10 cellular contexts compared by ENCODE assay signal in the genomic region with DNA sequence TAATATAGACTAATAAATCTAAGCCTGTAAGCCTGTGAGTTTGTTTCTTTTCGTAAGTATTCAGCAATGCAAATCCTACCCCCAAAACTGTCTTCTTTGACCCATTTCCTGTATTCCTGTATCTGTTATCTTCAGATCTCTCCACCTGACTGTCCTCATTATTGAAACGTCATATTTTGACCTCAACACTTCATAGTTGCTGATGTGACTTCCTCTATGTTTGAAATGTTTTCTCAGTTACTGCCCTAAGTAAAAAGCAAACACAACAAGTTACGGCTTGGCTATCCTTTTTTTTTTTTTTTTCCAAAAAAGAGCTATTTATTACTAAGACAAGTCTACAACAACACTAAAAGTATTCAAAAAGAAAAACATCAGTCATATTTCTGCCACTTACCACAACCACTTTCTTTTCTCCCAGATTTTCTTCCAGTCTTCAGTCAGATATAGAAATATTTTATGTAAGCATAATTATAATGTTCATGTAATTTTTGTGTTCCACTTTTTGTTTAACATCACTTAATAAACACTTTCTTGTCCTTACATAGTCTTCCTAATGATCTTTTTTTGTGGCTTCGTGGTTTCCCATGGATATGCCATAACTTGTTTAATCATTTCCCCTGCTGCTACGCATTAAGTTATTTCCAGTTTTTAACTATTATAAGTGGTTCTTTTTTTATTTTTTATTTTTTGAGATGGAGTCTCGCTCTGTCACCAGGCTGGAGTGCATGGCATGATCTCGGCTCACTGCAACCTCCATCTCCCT. TPM values are rescaled to one million over a fixed set of nuclear protein-coding genes. Genes with fewer than 3 reads are reported as not detected.
DNase-seq lines count a peak whose midpoint lies in the region; ATAC-seq and TF ChIP-seq lines count a peak whose summit lies in the region.
"Had no signal": no experiment of that assay in that cellular context is flagged by ENCODE, and none has a peak within 500 bp of the region (broad histone marks: within the 10 kb centered on the region; RNA-seq: fewer than 3 reads in every experiment).

No MANE protein-coding gene starts in this region.

- CTCF ChIA-PET in mammary epithelial cell (lab: Charles Lee; ENCODE audit: low non-redundant PET), result interaction anchor here (0.5 kb wide), 1 partner anchor 255 kb away, joined by 4 read pairs; no protein-coding TSS in a partner anchor
- CTCF ChIA-PET in MCF 10A (lab: Yijun Ruan, JAX), result interaction anchor here (0.9 kb wide), 1 partner anchor 114 kb away, joined by 4 read pairs; no protein-coding TSS in a partner anchor

- in situ Hi-C loops in mammary epithelial cell (cut with MboI; ENCODE audit: low sequenced_read_pairs in 2 of 2) (loop anchor here in 1 of 2 donors (25.0 kb wide), 1 partner anchor 213 kb away; no protein-coding TSS in a partner anchor), ACHN (cut with HindIII; ENCODE audit: low pct_ligation_motif_present, low pct_unique_long_range_greater_than_20kb, low sequenced_read_pairs) (no loop called here)

- no peaks in the 10 kb centered on the region for H3K27me3 Mint-ChIP-seq in MCF 10A (ENCODE audit: insufficient read depth, unreplicated experiment)
- no peaks in the 10 kb centered on the region for H3K27me3 Mint-ChIP-seq in activated T-helper 1 cell treated with anti-CD3 and anti-CD28 coated beads, Interleukin-12 subunit alpha, Interleukin-12 subunit beta, Interleukin-2, Interleukin-4 antibody, amounts not matched to agents 30 ng/mL and 10 ng/mL and 1 ng/mL, durations not matched to agents 14 hours and 24 hours and 36 hours (ENCODE audit: insufficient read depth)

- H3K9me3 Mint-ChIP-seq in MCF 10A (ENCODE audit: unreplicated experiment), result peaks cover 7% of the 10 kb centered on the region
- H3K9me3 Mint-ChIP-seq in activated T-helper 1 cell treated with anti-CD3 and anti-CD28 coated beads, Interleukin-12 subunit alpha, Interleukin-12 subunit beta, Interleukin-2, Interleukin-4 antibody, amounts not matched to agents 30 ng/mL and 10 ng/mL and 1 ng/mL, durations not matched to agents 14 hours and 24 hours and 36 hours, result peaks cover 14% of the 10 kb centered on the region

- H3K36me3 ChIP-seq in mammary epithelial cell (ENCODE audit: insufficient read depth, low read length), result no peaks in the 10 kb centered on the region

- no peak for TF ChIP-seq CTCF in mammary epithelial cell (conservative IDR thresholded peaks at IDR 0.05 in 1 of 2, IDR thresholded peaks at IDR 0.05 in 1 of 2; ENCODE audit: extremely low read depth in 1 of 2, insufficient read depth in 1 of 2, low read depth in 1 of 2, low read length in 2 of 2)
- no peak for TF ChIP-seq CTCF in MCF 10A (IDR thresholded peaks at IDR 0.05; ENCODE audit: unreplicated experiment)

- H4K20me1 ChIP-seq in mammary epithelial cell (ENCODE audit: insufficient read depth, low read length), result no peaks in the 10 kb centered on the region

- H3K4me3 Mint-ChIP-seq in MCF 10A (ENCODE audit: unreplicated experiment), result no peak overlapping the region
- peak overlapping the region; percentile 50 for H3K4me3 Mint-ChIP-seq in activated T-helper 1 cell treated with anti-CD3 and anti-CD28 coated beads, Interleukin-12 subunit alpha, Interleukin-12 subunit beta, Interleukin-2, Interleukin-4 antibody, amounts not matched to agents 30 ng/mL and 10 ng/mL and 1 ng/mL, durations not matched to agents 14 hours and 24 hours and 36 hours

- peak overlapping the region; percentile 65 for H3K4me2 ChIP-seq in mammary epithelial cell (ENCODE audit: insufficient read depth, low read depth, low read length)

- DNase-seq in mammary epithelial cell, result peak; percentile 61
- DNase-seq in MCF 10A (ENCODE audit: unreplicated experiment), result no peak
- no peak for DNase-seq in activated T-helper 1 cell treated with anti-CD3 and anti-CD28 coated beads, Interleukin-12 subunit alpha, Interleukin-12 subunit beta, Interleukin-2, Interleukin-4 antibody, amounts not matched to agents 30 ng/mL and 10 ng/mL and 1 ng/mL, durations not matched to agents 14 hours and 24 hours and 36 hours (ENCODE audit: low spot score)
- DNase-seq in ACHN, result no peak
- no peak for DNase-seq in SHP77 treated with DMSO at 0.1 percent for 48 hours (lab: John Stamatoyannopoulos, UW)
- no peak for DNase-seq in NCI-H1105 treated with DMSO at 0.1 percent for 48 hours (lab: John Stamatoyannopoulos, UW)
- DNase-seq in left ventricle myocardium superior, result no peak
- DNase-seq: activated CD4-positive, alpha-beta T cell treated with anti-CD3 and anti-CD28 coated beads for 1 hour; erythroblast had no signal

- peaks cover 28% of the 10 kb centered on the region for H3K4me1 Mint-ChIP-seq in MCF 10A (ENCODE audit: insufficient read depth, unreplicated experiment)
- peaks cover 61% of the 10 kb centered on the region for H3K4me1 Mint-ChIP-seq in activated T-helper 1 cell treated with anti-CD3 and anti-CD28 coated beads, Interleukin-12 subunit alpha, Interleukin-12 subunit beta, Interleukin-2, Interleukin-4 antibody, amounts not matched to agents 30 ng/mL and 10 ng/mL and 1 ng/mL, durations not matched to agents 14 hours and 24 hours and 36 hours (ENCODE audit: low read depth)

- no peaks in the 10 kb centered on the region for H3K9me3 ChIP-seq in mammary epithelial cell (replicated peaks; ENCODE audit: insufficient read depth, low read length)

- dilution Hi-C loops in mammary epithelial cell (cut with HindIII; ENCODE audit: low sequenced_read_pairs), result no loop called here

- BruUV-seq in mammary epithelial cell (replicated peaks; lab: Mats Ljungman, UMichigan) (no TSS peak), MCF 10A (replicated peaks; lab: Mats Ljungman, UMichigan) (no TSS peak)

- H3K4me3 ChIP-seq in mammary epithelial cell (replicated peaks in 1 of 3; ENCODE audit: insufficient read depth in 1 of 3, low read depth in 2 of 3, low read length in 3 of 3), result no peak overlapping the region

- no peak overlapping the region for H3K9ac ChIP-seq in mammary epithelial cell (ENCODE audit: insufficient read depth, low read length)

- intact Hi-C loops in mammary epithelial cell (cut with micrococcal nuclease) (no loop called here), MCF 10A (cut with micrococcal nuclease) (no loop called here), left ventricle myocardium superior (cut with micrococcal nuclease) (no loop called here)
- intact Hi-C loops in activated T-helper 1 cell treated with anti-CD3 and anti-CD28 coated beads, Interleukin-12 subunit alpha, Interleukin-12 subunit beta, Interleukin-2, Interleukin-4 antibody, amounts not matched to agents 30 ng/mL and 10 ng/mL and 1 ng/mL, durations not matched to agents 14 hours and 24 hours and 36 hours (cut with micrococcal nuclease), result loop anchor here (1.0 kb wide), 2 partner anchors 9 to 18 kb away; no protein-coding TSS in a partner anchor

- H3K27me3 ChIP-seq in mammary epithelial cell (ENCODE audit: insufficient read depth, low read length), result no peaks in the 10 kb centered on the region

- no peaks in the 10 kb centered on the region for H3K79me2 ChIP-seq in mammary epithelial cell (ENCODE audit: insufficient read depth, low read length)

- POLR2A ChIA-PET in MCF 10A (lab: Yijun Ruan, JAX), result no interaction called here

- peak; percentile 55 for ATAC-seq in HG03159 (IDR thresholded peaks at IDR 0.05; ENCODE audit: unreplicated experiment)
- ATAC-seq in left ventricle myocardium superior, result no peak

- no peak overlapping the region for H3K27ac Mint-ChIP-seq in MCF 10A (ENCODE audit: low read depth, unreplicated experiment)
- peak overlapping the region; percentile 89 for H3K27ac Mint-ChIP-seq in activated T-helper 1 cell treated with anti-CD3 and anti-CD28 coated beads, Interleukin-12 subunit alpha, Interleukin-12 subunit beta, Interleukin-2, Interleukin-4 antibody, amounts not matched to agents 30 ng/mL and 10 ng/mL and 1 ng/mL, durations not matched to agents 14 hours and 24 hours and 36 hours

- no peak overlapping the region for H2AFZ ChIP-seq in mammary epithelial cell (ENCODE audit: low read depth, low read length)

- H3K27ac ChIP-seq in mammary epithelial cell (ENCODE audit: insufficient read depth, low read depth, low read length), result no peak overlapping the region

- 48% methylated on average over 7 of the region's 7 CpGs for WGBS in mammary epithelial cell (ENCODE audit: low coverage, missing lambda C conversion rate)

- H3K4me1 ChIP-seq in mammary epithelial cell (ENCODE audit: insufficient read depth, low read length), result peaks cover 47% of the 10 kb centered on the region

- no peaks in the 10 kb centered on the region for H3K36me3 Mint-ChIP-seq in MCF 10A (ENCODE audit: insufficient read depth, unreplicated experiment)
- peaks cover 11% of the 10 kb centered on the region for H3K36me3 Mint-ChIP-seq in activated T-helper 1 cell treated with anti-CD3 and anti-CD28 coated beads, Interleukin-12 subunit alpha, Interleukin-12 subunit beta, Interleukin-2, Interleukin-4 antibody, amounts not matched to agents 30 ng/mL and 10 ng/mL and 1 ng/mL, durations not matched to agents 14 hours and 24 hours and 36 hours (ENCODE audit: low read depth)

RNA-seq across cellular contexts. Expression of a gene that starts 44.9 kb away (rescaled TPM):
- total RNA-seq in mammary epithelial cell (10 to 100 TPM; 32.0 to 32.2 TPM), MCF 10A (2022) (31.2 and 34.5 TPM in 2 replicates), left ventricle myocardium superior (4.7 TPM)
- polyA plus RNA-seq in mammary epithelial cell, result 19.9 TPM
- 35.2 TPM for polyA minus RNA-seq in mammary epithelial cell
- 56.7 and 58.9 TPM in 2 replicates for total RNA-seq in activated T-helper 1 cell treated with anti-CD3 and anti-CD28 coated beads, Interleukin-12 subunit alpha, Interleukin-12 subunit beta, Interleukin-2, Interleukin-4 antibody, amounts not matched to agents 30 ng/mL and 10 ng/mL and 1 ng/mL, durations not matched to agents 14 hours and 24 hours and 36 hours
